Comparison of ENCODE assay signal across 1 cellular context in genomic region chr3:140954576-140954975, GRCh38.
TF ChIP-seq lines count a peak whose summit lies in the region.

No MANE protein-coding gene starts in this region.

TF ChIP-seq in HepG2, 621 proteins besides CTCF, POLR2A, EP300 and RAD21 (continued from another document):
- no peak for TF ChIP-seq PRDM4 (CRISPR knock-in tag; IDR thresholded peaks at IDR 0.05; ENCODE audit: borderline replicate concordance)
- no peak for TF ChIP-seq ZMYM4 (CRISPR knock-in tag; IDR thresholded peaks at IDR 0.05)
- TF ChIP-seq PREB (CRISPR knock-in tag; IDR thresholded peaks at IDR 0.05): no peak
- TF ChIP-seq WIZ (CRISPR knock-in tag; IDR thresholded peaks at IDR 0.05): no peak
- TF ChIP-seq ERF (CRISPR knock-in tag; IDR thresholded peaks at IDR 0.05): no peak
- no peak for TF ChIP-seq HNF1B (CRISPR knock-in tag; IDR thresholded peaks at IDR 0.05)
- no peak for TF ChIP-seq ZNF704 (CRISPR knock-in tag; IDR thresholded peaks at IDR 0.05; ENCODE audit: borderline replicate concordance)
- no peak for TF ChIP-seq ZNF782 (CRISPR knock-in tag; IDR thresholded peaks at IDR 0.05; ENCODE audit: borderline replicate concordance)
- TF ChIP-seq ZNF605 (CRISPR knock-in tag; IDR thresholded peaks at IDR 0.05): no peak
